In the genomic region with DNA sequence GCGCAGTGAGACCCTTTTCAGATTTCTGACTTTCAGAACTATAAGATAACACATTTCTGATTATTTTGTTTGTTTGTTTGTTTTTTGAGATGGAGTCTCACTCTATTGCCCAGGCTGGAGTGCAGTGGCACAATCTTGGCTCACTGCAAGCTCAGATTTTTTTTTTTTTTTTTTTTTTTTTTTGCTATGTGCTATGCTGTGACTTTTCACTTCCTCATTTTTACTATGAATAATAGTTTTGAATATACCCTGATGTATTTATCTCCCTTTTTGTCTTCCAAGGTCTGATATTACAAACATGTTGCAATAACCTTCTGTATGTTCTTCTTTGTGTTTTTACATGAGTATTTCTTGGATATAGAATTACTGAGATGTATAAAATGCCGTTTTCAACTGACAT, we compare ENCODE assay signal across 30 cellular contexts.
"Had no signal": no experiment of that assay in that cellular context is flagged by ENCODE, and none has a peak within 500 bp of the region (broad histone marks: within the 10 kb centered on the region; RNA-seq: fewer than 3 reads in every experiment).

No MANE protein-coding gene starts in this region.

- H3K4me3 ChIP-seq: ascending aorta, breast epithelium, cardiac muscle cell, colonic mucosa, dorsolateral prefrontal cortex, esophagus muscularis mucosa, gastrocnemius medialis, heart left ventricle had no signal

- ATAC-seq: activated CD4-positive, alpha-beta T cell treated with anti-CD3 and anti-CD28 coated beads for 36 hours; activated CD8-positive, alpha-beta T cell treated with anti-CD3 and anti-CD28 coated beads, Interleukin-2, amount 10 ng/mL, durations not matched to agents 7 days and 5 days; activated naive CD4-positive, alpha-beta T cell treated with anti-CD3 and anti-CD28 coated beads, Interleukin-2, amount 50 U/mL, for 72 hours; activated T-cell treated with anti-CD3 and anti-CD28 coated beads, Interleukin-2, amount 50 U/mL, for 72 hours; foreskin keratinocyte; gastrocnemius medialis; heart left ventricle had no signal

- H3K27me3 ChIP-seq: ascending aorta, breast epithelium, cardiac muscle cell, colonic mucosa, dorsolateral prefrontal cortex, esophagus muscularis mucosa, foreskin keratinocyte, gastrocnemius medialis, heart left ventricle had no signal

- H3K9me3 ChIP-seq: colonic mucosa, gastrocnemius medialis had no signal

- H3K27ac ChIP-seq: ascending aorta, breast epithelium, cardiac muscle cell, colonic mucosa, dorsolateral prefrontal cortex, esophagus muscularis mucosa, foreskin keratinocyte, gastrocnemius medialis, heart left ventricle had no signal

- H3K36me3 ChIP-seq: ascending aorta, breast epithelium, cardiac muscle cell, colonic mucosa, esophagus muscularis mucosa, gastrocnemius medialis, heart left ventricle had no signal

- DNase-seq: activated CD4-positive, alpha-beta memory T cell treated with anti-CD3 and anti-CD28 coated beads for 36 hours; activated CD4-positive, alpha-beta T cell treated with anti-CD3 and anti-CD28 coated beads for 36 hours; activated CD4-positive, alpha-beta T cell treated with anti-CD3 and anti-CD28 coated beads, Interleukin-2, amount 10 ng/mL, durations not matched to agents 24 days and 14 days; activated CD4-positive, CD25-positive, alpha-beta regulatory T cell; activated CD4-positive, CD25-positive, alpha-beta regulatory T cell treated with anti-CD3 and anti-CD28 coated beads, Interleukin-2, amount 50 U/mL, for 72 hours; activated CD8-positive, alpha-beta memory T cell treated with anti-CD3 and anti-CD28 coated beads, Interleukin-2, amount 50 U/mL, for 48 hours; activated CD8-positive, alpha-beta T cell treated with anti-CD3 and anti-CD28 coated beads, Interleukin-2, amount 10 ng/mL, durations not matched to agents 7 days and 5 days; activated gamma-delta T cell; activated naive CD4-positive, alpha-beta T cell; activated naive CD4-positive, alpha-beta T cell treated with anti-CD3 and anti-CD28 coated beads, Interleukin-2, amount 10 ng/mL, durations not matched to agents 7 days and 5 days; activated naive CD8-positive, alpha-beta T cell treated with anti-CD3 and anti-CD28 coated beads, Interleukin-2, amount 10 ng/mL, durations not matched to agents 7 days and 5 days; activated T-cell treated with anti-CD3 and anti-CD28 coated beads for 4 hours; activated T-cell treated with anti-CD3 and anti-CD28 coated beads, Interleukin-2, amount 50 U/mL, for 24 hours; activated T-cell treated with anti-CD3 and anti-CD28 coated beads, Interleukin-2, amount 50 U/mL, for 72 hours; central memory CD4-positive, alpha-beta T cell; cerebellar nuclear complex; colonic mucosa; dorsolateral prefrontal cortex; effector memory CD4-positive, alpha-beta T cell; endodermal cell; foreskin keratinocyte; gastrocnemius medialis; glutamatergic neuron; heart left ventricle; hypothalamus had no signal

- H3K4me1 ChIP-seq: ascending aorta, breast epithelium, colonic mucosa, esophagus muscularis mucosa, foreskin keratinocyte, gastrocnemius medialis, heart left ventricle had no signal
